In genomic region chr7:17660116-17660515, GRCh38 we compare ENCODE assay signal across 25 cellular contexts.
DNase-seq lines count a peak whose midpoint lies in the region; ATAC-seq and TF ChIP-seq lines count a peak whose summit lies in the region.
"Had no signal": no experiment of that assay in that cellular context is flagged by ENCODE, and none has a peak within 500 bp of the region (broad histone marks: within the 10 kb centered on the region; RNA-seq: fewer than 3 reads in every experiment).

No MANE protein-coding gene starts in this region.

- POLR2A ChIA-PET in AG04450 (lab: Yijun Ruan, JAX): no interaction called here
- POLR2A ChIA-PET in activated CD4-positive, alpha-beta memory T cell treated with anti-CD3 and anti-CD28 coated beads, Interleukin-2, amount 10 ng/mL, durations not matched to agents 7 days and 5 days (lab: Charles Lee): no interaction called here

- H3K4me1 Mint-ChIP-seq in HFFc6 (ENCODE audit: low read depth): peaks cover 69% of the 10 kb centered on the region
- H3K4me1 Mint-ChIP-seq in activated naive CD4-positive, alpha-beta T cell treated with anti-CD3 and anti-CD28 coated beads for 36 hours (ENCODE audit: low read depth): no peaks in the 10 kb centered on the region
- H3K4me1 Mint-ChIP-seq in activated CD4-positive, alpha-beta memory T cell treated with anti-CD3 and anti-CD28 coated beads, Interleukin-2, amount 10 ng/mL, durations not matched to agents 7 days and 5 days: no peaks in the 10 kb centered on the region
- H3K4me1 Mint-ChIP-seq: B cell; central memory CD8-positive, alpha-beta T cell had no signal

- CTCF ChIA-PET in AG04450 (lab: Charles Lee): interaction anchor here (1.2 kb wide), 1 partner anchor 359 kb away, joined by 3 read pairs; no protein-coding TSS in a partner anchor
- CTCF ChIA-PET in activated naive CD4-positive, alpha-beta T cell treated with anti-CD3 and anti-CD28 coated beads for 36 hours (lab: Charles Lee): interaction anchor here (0.6 kb wide), 2 partner anchors 273 to 349 kb away, joined by 3 read pairs; no protein-coding TSS in a partner anchor
- CTCF ChIA-PET in activated CD4-positive, alpha-beta memory T cell treated with anti-CD3 and anti-CD28 coated beads, Interleukin-2, amount 10 ng/mL, durations not matched to agents 7 days and 5 days (lab: Charles Lee): no interaction called here

- H3K9me3 ChIP-seq in AG04450 (ENCODE audit: control insufficient read depth, insufficient read depth, low read length): peaks cover 3% of the 10 kb centered on the region; the same call in 1 of the 2 replicates
- H3K9me3 ChIP-seq: right lobe of liver, stomach, transverse colon had no signal

- H3K27ac Mint-ChIP-seq in HFFc6: peak overlapping the region; percentile 87
- H3K27ac Mint-ChIP-seq in activated naive CD4-positive, alpha-beta T cell treated with anti-CD3 and anti-CD28 coated beads for 36 hours: no peak overlapping the region
- H3K27ac Mint-ChIP-seq in activated CD4-positive, alpha-beta memory T cell treated with anti-CD3 and anti-CD28 coated beads, Interleukin-2, amount 10 ng/mL, durations not matched to agents 7 days and 5 days: no peak overlapping the region
- H3K27ac Mint-ChIP-seq: B cell had no signal

- TF ChIP-seq CTCF in AG04450 (IDR thresholded peaks at IDR 0.05; ENCODE audit: low read depth, low read length): no peak
- TF ChIP-seq CTCF in HFFc6 (IDR thresholded peaks at IDR 0.05): no peak
- no peak for TF ChIP-seq CTCF in brain microvascular endothelial cell (IDR thresholded peaks at IDR 0.05; ENCODE audit: low read depth, low read length, missing control alignments)
- no peak for TF ChIP-seq CTCF in foreskin fibroblast (IDR thresholded peaks at IDR 0.05; ENCODE audit: low read depth, low read length)

- in situ Hi-C loops in brain microvascular endothelial cell (cut with HindIII; ENCODE audit: low pct_ligation_motif_present, low sequenced_read_pairs): loop anchor here (25.0 kb wide), 1 partner anchor 673 kb away; no protein-coding TSS in a partner anchor

- DNase-seq in AG04450 (ENCODE audit: low read depth, low spot score) (peak; percentile 44), HFFc6 (peak; percentile 77), brain microvascular endothelial cell (peak; percentile 33), foreskin fibroblast (peak; percentile 77 to 88), T-helper 1 cell (no peak)
- no peak for DNase-seq in activated naive CD4-positive, alpha-beta T cell treated with anti-CD3 and anti-CD28 coated beads for 36 hours
- DNase-seq in activated CD4-positive, alpha-beta memory T cell treated with anti-CD3 and anti-CD28 coated beads, Interleukin-2, amount 10 ng/mL, durations not matched to agents 7 days and 5 days: no peak
- DNase-seq: 8988T; dorsolateral prefrontal cortex; Kasumi-1; kidney; NCI-H1048; NCI-H187 treated with DMSO at 0.1 percent for 48 hours; NCI-H748 treated with DMSO at 0.1 percent for 48 hours; right lobe of liver; stimulated activated CD4-positive, alpha-beta T cell treated with anti-CD3 and anti-CD28 coated beads, Interleukin-15, amount 100 ng/mL, for 24 hours; stomach; transverse colon had no signal

- H3K9me3 Mint-ChIP-seq in HFFc6: no peaks in the 10 kb centered on the region; the same call in 1 of the 2 replicates
- no peaks in the 10 kb centered on the region for H3K9me3 Mint-ChIP-seq in activated naive CD4-positive, alpha-beta T cell treated with anti-CD3 and anti-CD28 coated beads for 36 hours
- no peaks in the 10 kb centered on the region for H3K9me3 Mint-ChIP-seq in activated CD4-positive, alpha-beta memory T cell treated with anti-CD3 and anti-CD28 coated beads, Interleukin-2, amount 10 ng/mL, durations not matched to agents 7 days and 5 days
- H3K9me3 Mint-ChIP-seq: central memory CD8-positive, alpha-beta T cell had no signal

- no peak overlapping the region for H3K4me3 ChIP-seq in AG04450 (ENCODE audit: low read depth, low read length)
- H3K4me3 ChIP-seq in brain microvascular endothelial cell (ENCODE audit: low read depth, low read length): no peak overlapping the region
- no peak overlapping the region for H3K4me3 ChIP-seq in foreskin fibroblast (ENCODE audit: low read depth in 1 of 2, low read length in 2 of 2)
- H3K4me3 ChIP-seq: dorsolateral prefrontal cortex, gastroesophageal sphincter, GM12878, lung, right lobe of liver, stomach, transverse colon had no signal

- H3K36me3 ChIP-seq in brain microvascular endothelial cell (replicated peaks): no peaks in the 10 kb centered on the region
- H3K36me3 ChIP-seq: gastroesophageal sphincter, right lobe of liver, stomach, transverse colon had no signal

- intact Hi-C loops in activated naive CD4-positive, alpha-beta T cell treated with anti-CD3 and anti-CD28 coated beads for 36 hours (cut with micrococcal nuclease): no loop called here

- H3K36me3 Mint-ChIP-seq in HFFc6 (ENCODE audit: low read depth): peaks cover 3% of the 10 kb centered on the region; the same call in 1 of the 2 replicates
- H3K36me3 Mint-ChIP-seq in activated naive CD4-positive, alpha-beta T cell treated with anti-CD3 and anti-CD28 coated beads for 36 hours (ENCODE audit: low read depth): no peaks in the 10 kb centered on the region
- no peaks in the 10 kb centered on the region for H3K36me3 Mint-ChIP-seq in activated CD4-positive, alpha-beta memory T cell treated with anti-CD3 and anti-CD28 coated beads, Interleukin-2, amount 10 ng/mL, durations not matched to agents 7 days and 5 days (ENCODE audit: low read depth)

- H3K27ac ChIP-seq in AG04450 (ENCODE audit: low read depth, low read length) (no peak overlapping the region), brain microvascular endothelial cell (no peak overlapping the region)
- H3K27ac ChIP-seq: dorsolateral prefrontal cortex, gastroesophageal sphincter, parathyroid adenoma, right lobe of liver, stomach, transverse colon had no signal

- H3K4me3 Mint-ChIP-seq in HFFc6: no peak overlapping the region
- no peak overlapping the region for H3K4me3 Mint-ChIP-seq in activated naive CD4-positive, alpha-beta T cell treated with anti-CD3 and anti-CD28 coated beads for 36 hours
- no peak overlapping the region for H3K4me3 Mint-ChIP-seq in activated CD4-positive, alpha-beta memory T cell treated with anti-CD3 and anti-CD28 coated beads, Interleukin-2, amount 10 ng/mL, durations not matched to agents 7 days and 5 days
- H3K4me3 Mint-ChIP-seq: B cell; central memory CD8-positive, alpha-beta T cell had no signal

- no peaks in the 10 kb centered on the region for H3K27me3 ChIP-seq in AG04450 (ENCODE audit: control insufficient read depth, insufficient read depth, low read length)
- no peaks in the 10 kb centered on the region for H3K27me3 ChIP-seq in brain microvascular endothelial cell (replicated peaks)
- H3K27me3 ChIP-seq: gastroesophageal sphincter, right lobe of liver, stomach, transverse colon had no signal

- no peak for ATAC-seq in HG03442 (IDR thresholded peaks at IDR 0.05; ENCODE audit: unreplicated experiment)
- ATAC-seq: gastroesophageal sphincter, GM12878, right lobe of liver had no signal

- H3K27me3 Mint-ChIP-seq in HFFc6 (ENCODE audit: insufficient read depth): no peaks in the 10 kb centered on the region; the same call in 1 of the 2 replicates
- H3K27me3 Mint-ChIP-seq in activated naive CD4-positive, alpha-beta T cell treated with anti-CD3 and anti-CD28 coated beads for 36 hours (ENCODE audit: low read depth): no peaks in the 10 kb centered on the region
- no peaks in the 10 kb centered on the region for H3K27me3 Mint-ChIP-seq in activated CD4-positive, alpha-beta memory T cell treated with anti-CD3 and anti-CD28 coated beads, Interleukin-2, amount 10 ng/mL, durations not matched to agents 7 days and 5 days
- H3K27me3 Mint-ChIP-seq: B cell had no signal

Comparison
In these comparisons a context has a peak if more than half of its experiments do, and no peak if none do; other contexts are left out.
1. DNase-seq: peak in AG04450 (single experiment), HFFc6 (single experiment), brain microvascular endothelial cell (single experiment) and foreskin fibroblast (2 of 2); none in activated naive CD4-positive, alpha-beta T cell treated with anti-CD3 and anti-CD28 coated beads for 36 hours (single experiment), activated CD4-positive, alpha-beta memory T cell treated with anti-CD3 and anti-CD28 coated beads, Interleukin-2, amount 10 ng/mL, durations not matched to agents 7 days and 5 days (single experiment) and T-helper 1 cell (0 of 5).